Comparison of ENCODE assay signal across 8 cellular contexts in the genomic region with DNA sequence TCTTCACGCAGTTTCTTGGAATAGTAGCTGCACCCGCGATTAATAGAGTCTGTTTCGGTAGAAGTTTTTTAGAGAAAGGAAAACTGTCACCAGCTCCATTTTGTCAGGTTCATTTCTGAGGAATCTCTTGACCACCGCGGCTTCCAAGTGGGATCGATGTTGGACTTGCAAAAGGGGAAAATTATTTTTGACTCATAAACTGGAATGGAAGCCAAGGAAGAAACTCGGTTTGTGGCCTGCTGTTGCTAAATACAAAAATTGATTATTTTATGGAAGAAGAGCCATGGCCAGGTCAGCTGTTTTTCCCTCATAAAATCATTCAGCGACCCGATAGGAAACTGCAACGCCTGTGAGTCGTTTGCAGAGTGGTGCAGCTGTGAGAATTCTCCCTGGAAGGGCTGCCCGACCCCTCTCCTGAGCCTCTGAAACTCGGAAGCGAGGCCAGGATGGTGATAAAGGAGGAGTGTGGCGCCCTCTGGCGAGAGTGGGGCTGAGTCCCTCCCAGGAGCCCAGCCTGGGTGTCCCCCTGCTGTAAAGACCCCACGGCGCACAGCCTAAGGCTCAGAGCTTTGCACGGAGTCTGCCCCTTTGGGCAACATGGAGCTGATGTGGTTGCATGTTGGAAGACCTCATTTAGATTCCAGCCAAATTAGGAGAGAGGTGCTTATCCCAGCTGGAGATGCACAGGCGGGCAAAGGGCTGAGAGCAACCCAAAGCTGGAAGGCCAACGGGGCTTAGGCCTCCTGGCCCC.
DNase-seq lines count a peak whose midpoint lies in the region; ATAC-seq, FAIRE-seq and TF ChIP-seq lines count a peak whose summit lies in the region.

No MANE protein-coding gene starts in this region.

- H3K79me2 ChIP-seq in SK-N-SH (ENCODE audit: insufficient read depth), result no peaks in the 10 kb centered on the region

- H3F3A ChIP-seq in SK-N-SH (replicated peaks; ENCODE audit: insufficient read depth), result peaks cover 3% of the 10 kb centered on the region

- CTCF ChIA-PET in SK-N-SH (lab: Yijun Ruan, JAX), result interaction anchor here (0.6 to 8.5 kb wide), 36 partner anchors 9 to 537 kb away, joined by 3 to 66 read pairs (median 4); partner anchors contain the start of gene H6PD

- FAIRE-seq in H54 (lab: Jason Lieb, UNC), result no peak

- peak; percentile 77 to 88 for ATAC-seq in activated naive CD4-positive, alpha-beta T cell treated with anti-CD3 and anti-CD28 coated beads, Interleukin-2, amount 50 U/mL, for 72 hours
- ATAC-seq in heart left ventricle, result peak; percentile 69 to 85 (median 82)

- H3K4me3 ChIP-seq in SK-N-SH (ENCODE audit: low read depth in 2 of 2, low read length in 1 of 2), result peak overlapping the region in 1 of 2 experiments; percentile 41; a peak in 1 of 4 replicates
- H3K4me3 ChIP-seq in heart left ventricle, result peak overlapping the region in 1 of 12 donors; percentile 15
- H3K4me3 ChIP-seq in retinal pigment epithelial cell (ENCODE audit: low read length), result no peak overlapping the region

- H3K9me3 Mint-ChIP-seq in activated naive CD4-positive, alpha-beta T cell treated with anti-CD3 and anti-CD28 coated beads, Interleukin-2, amount 50 U/mL, for 72 hours, result no peaks in the 10 kb centered on the region

- H3K27ac ChIP-seq in SK-N-SH (ENCODE audit: low read depth in 2 of 2, low read length in 1 of 2), result no peak overlapping the region
- no peak overlapping the region for H3K27ac ChIP-seq in heart left ventricle

- TF ChIP-seq EP300 in SK-N-SH (IDR thresholded peaks at IDR 0.05; ENCODE audit: borderline replicate concordance in 1 of 2, low read depth in 1 of 2, low read length in 1 of 2), result no peak

- H3K4me2 ChIP-seq in SK-N-SH, result no peak overlapping the region

- no peak for TF ChIP-seq POLR2A in H54 (IDR thresholded peaks at IDR 0.05; ENCODE audit: low read depth, low read length)
- TF ChIP-seq POLR2A in heart left ventricle (IDR thresholded peaks at IDR 0.05), result no peak

- intact Hi-C loops in heart left ventricle (cut with DNase I), result loop anchor here in 9 of 10 donors (2.0 to 10.0 kb wide), 9 partner anchors 81 to 191 kb away; partner anchors contain the start of gene SPSB1 (in 2 of the 9)

- no peak overlapping the region for H2AFZ ChIP-seq in SK-N-SH (ENCODE audit: low read depth)

- H3K9me3 ChIP-seq in SK-N-SH, result no peaks in the 10 kb centered on the region
- H3K9me3 ChIP-seq in heart left ventricle, result no peaks in the 10 kb centered on the region

- 74% methylated on average over 14 of the region's 22 CpGs for WGBS in SK-N-SH (ENCODE audit: low lambda C conversion rate)
- WGBS in heart left ventricle, 4 donors, result 42 to 47% (median 46%) methylated on average over 19 to 22 of the region's 22 CpGs

- H3K9me2 ChIP-seq in SK-N-SH, result no peaks in the 10 kb centered on the region

- H3K36me3 ChIP-seq in SK-N-SH (replicated peaks in 1 of 2; ENCODE audit: control insufficient read depth in 1 of 2, insufficient read depth in 2 of 2, low read length in 1 of 2) (no peaks in the 10 kb centered on the region), heart left ventricle (no peaks in the 10 kb centered on the region)

- POLR2A ChIA-PET in SK-N-SH (lab: Yijun Ruan, JAX), result interaction anchor here (0.6 kb wide), 1 partner anchor 118 kb away, joined by 3 read pairs; no protein-coding TSS in a partner anchor

- peak; percentile 81 for DNase-seq in AG20443 (ENCODE audit: low spot score)
- peak; percentile 14 for DNase-seq in H54 (ENCODE audit: insufficient read length, low spot score)
- peak; percentile 79 for DNase-seq in SK-N-SH
- peak in 1 of 2 donors; percentile 76 for DNase-seq in activated naive CD4-positive, alpha-beta T cell treated with anti-CD3 and anti-CD28 coated beads, Interleukin-2, amount 50 U/mL, for 72 hours (ENCODE audit: low spot score in 2 of 2)
- DNase-seq in heart left ventricle, result peak; percentile 59 to 83 (median 60)
- no peak for DNase-seq in retinal pigment epithelial cell (ENCODE audit: low read depth)
- no peak for DNase-seq in cortex of kidney (lab: John Stamatoyannopoulos, UW)
- DNase-seq in occipital lobe (lab: John Stamatoyannopoulos, UW), result no peak

- TF ChIP-seq CTCF in SK-N-SH (IDR thresholded peaks at IDR 0.05) (peak; percentile 64), heart left ventricle (IDR thresholded peaks at IDR 0.05) (peak; percentile 63 to 83 (median 76)), retinal pigment epithelial cell (conservative IDR thresholded peaks at IDR 0.05; ENCODE audit: low read depth, low read length) (peak; percentile 85)

- no peak overlapping the region for H3K27ac Mint-ChIP-seq in activated naive CD4-positive, alpha-beta T cell treated with anti-CD3 and anti-CD28 coated beads, Interleukin-2, amount 50 U/mL, for 72 hours

- no peaks in the 10 kb centered on the region for H3K36me3 Mint-ChIP-seq in activated naive CD4-positive, alpha-beta T cell treated with anti-CD3 and anti-CD28 coated beads, Interleukin-2, amount 50 U/mL, for 72 hours

- H3K4me1 ChIP-seq in SK-N-SH (ENCODE audit: control insufficient read depth in 1 of 2, insufficient read depth in 2 of 2, low read depth in 1 of 2, low read length in 1 of 2) (peaks cover 0 to 5% of the 10 kb centered on the region in 2 experiments; a peak in 1 of 4 replicates), heart left ventricle (peaks cover 0 to 9% (median 0%) of the 10 kb centered on the region in 12 donors)

- TF ChIP-seq RAD21 in SK-N-SH (IDR thresholded peaks at IDR 0.05; ENCODE audit: low read length), result peak; percentile 79

- no peaks in the 10 kb centered on the region for H3K27me3 ChIP-seq in SK-N-SH (ENCODE audit: insufficient read depth)
- no peaks in the 10 kb centered on the region for H3K27me3 ChIP-seq in heart left ventricle

- H4K20me1 ChIP-seq in SK-N-SH (ENCODE audit: insufficient read depth), result no peaks in the 10 kb centered on the region

- H3K9ac ChIP-seq in SK-N-SH, result no peak overlapping the region

TF ChIP-seq in SK-N-SH, 30 proteins besides CTCF, POLR2A, EP300 and RAD21:
- TF ChIP-seq SMC3 (IDR thresholded peaks at IDR 0.05; ENCODE audit: low read depth, low read length) (peak; percentile 88), USF1 (IDR thresholded peaks at IDR 0.05; ENCODE audit: borderline replicate concordance, low read depth) (no peak)

Comparison
In these comparisons a context has a peak if more than half of its experiments do, and no peak if none do; other contexts are left out.
1. DNase-seq: peak in AG20443 (single experiment), H54 (single experiment), SK-N-SH (single experiment) and heart left ventricle (5 of 5); none in retinal pigment epithelial cell (single experiment), cortex of kidney (single experiment) and occipital lobe (single experiment).
2. Peak in every context shown above with its lines, with median percentiles within 50 percentile points of each other: CTCF ChIP-seq.